18 cellular contexts compared by ENCODE assay signal in the genomic region with DNA sequence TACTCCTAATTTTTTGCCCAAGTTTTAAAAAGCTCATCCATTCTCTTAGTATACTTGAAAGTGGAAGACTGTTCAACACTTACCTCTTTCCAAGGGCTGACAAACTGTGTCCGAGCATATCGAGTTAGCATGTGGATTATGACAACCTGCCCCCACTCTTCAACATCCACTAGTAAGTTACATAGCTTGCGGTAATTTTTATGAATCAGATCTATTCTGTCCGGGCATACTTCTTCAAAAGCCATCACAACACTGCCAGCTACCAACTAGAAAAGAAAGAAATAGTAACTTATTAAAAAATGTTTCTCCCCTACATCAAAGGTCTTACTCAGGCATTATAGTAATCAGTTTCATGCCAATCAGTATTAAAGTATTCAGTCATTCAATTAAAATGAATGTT.
A peak's percentile ranks its signal among the peaks of the same experiment; 100 is the strongest.
DNase-seq lines count a peak whose midpoint lies in the region; ATAC-seq and TF ChIP-seq lines count a peak whose summit lies in the region.
"Had no signal": no experiment of that assay in that cellular context is flagged by ENCODE, and none has a peak within 500 bp of the region (broad histone marks: within the 10 kb centered on the region; RNA-seq: fewer than 3 reads in every experiment).

No MANE protein-coding gene starts in this region.

- H2BK12ac ChIP-seq in mesenchymal stem cell (ENCODE audit: low read length in 2 of 2) = no peak overlapping the region

- H3K4me3 ChIP-seq in breast epithelium (no peak overlapping the region), epithelial cell of proximal tubule (ENCODE audit: low read depth, low read length) (no peak overlapping the region), mesenchymal stem cell (ENCODE audit: insufficient read depth in 1 of 2, low read depth in 1 of 2, low read length in 2 of 2) (no peak overlapping the region), lower lobe of right lung (no peak overlapping the region)

- H3K9ac ChIP-seq in mesenchymal stem cell (ENCODE audit: low read length) = no peak overlapping the region

- H3K9me3 ChIP-seq in breast epithelium (no peaks in the 10 kb centered on the region), mesenchymal stem cell (ENCODE audit: control insufficient read depth, low read length) (peaks cover 5% of the 10 kb centered on the region), lower lobe of right lung (no peaks in the 10 kb centered on the region)
- H3K9me3 ChIP-seq: BE2C had no signal

- no peak overlapping the region for H2BK15ac ChIP-seq in mesenchymal stem cell (ENCODE audit: low read depth, poor library complexity, severe bottlenecking)

- no peak for TF ChIP-seq CTCF in MCF 10A (IDR thresholded peaks at IDR 0.05; ENCODE audit: unreplicated experiment)
- no peak for TF ChIP-seq CTCF in breast epithelium (IDR thresholded peaks at IDR 0.05)
- TF ChIP-seq CTCF in epithelial cell of proximal tubule (conservative IDR thresholded peaks at IDR 0.05; ENCODE audit: low read depth, low read length) = no peak
- no peak for TF ChIP-seq CTCF in lower lobe of right lung (IDR thresholded peaks at IDR 0.05)

- intact Hi-C loops in MCF 10A (cut with micrococcal nuclease) = no loop called here
- intact Hi-C loops in breast epithelium (cut with DNase I; ENCODE audit: low total_unique reads) = no loop called here
- intact Hi-C loops in lower lobe of right lung (cut with DNase I) = no loop called here

- DNase-seq in MCF 10A (ENCODE audit: unreplicated experiment) (no peak), breast epithelium (ENCODE audit: low spot score in 2 of 2) (no peak), epithelial cell of proximal tubule (ENCODE audit: low read depth) (peak; percentile 27), mesenchymal stem cell (no peak), SK-N-DZ (ENCODE audit: low spot score) (no peak), Ammon's horn (ENCODE audit: low spot score) (no peak), NAMALWA (ENCODE audit: low spot score) (no peak), lower lobe of right lung (no peak)
- DNase-seq: BE2C; C1 segment of cervical spinal cord; CD4-positive, CD25-positive, alpha-beta regulatory T cell; CD8-positive, alpha-beta memory T cell; COR-L47; DMS153; DMS79 treated with DMSO at 0.1 percent for 48 hours; GF-D8; H9 had no signal

- no peak overlapping the region for H3K4me3 Mint-ChIP-seq in MCF 10A (ENCODE audit: unreplicated experiment)
- H3K4me3 Mint-ChIP-seq: CD4-positive, CD25-positive, alpha-beta regulatory T cell; CD8-positive, alpha-beta memory T cell; H9 had no signal

- H3K79me1 ChIP-seq in mesenchymal stem cell (replicated peaks; ENCODE audit: low read length, poor library complexity, severe bottlenecking) = peaks cover 13% of the 10 kb centered on the region

- H3K36me3 Mint-ChIP-seq in MCF 10A (ENCODE audit: insufficient read depth, unreplicated experiment) = peaks cover 13% of the 10 kb centered on the region

- TF ChIP-seq POLR2A in breast epithelium (IDR thresholded peaks at IDR 0.05) = no peak

- no peaks in the 10 kb centered on the region for H3K9me3 Mint-ChIP-seq in MCF 10A (ENCODE audit: unreplicated experiment)
- H3K9me3 Mint-ChIP-seq: CD4-positive, CD25-positive, alpha-beta regulatory T cell; CD8-positive, alpha-beta memory T cell had no signal

- H3K27me3 Mint-ChIP-seq in MCF 10A (ENCODE audit: insufficient read depth, unreplicated experiment) = no peaks in the 10 kb centered on the region
- H3K27me3 Mint-ChIP-seq: CD4-positive, CD25-positive, alpha-beta regulatory T cell; CD8-positive, alpha-beta memory T cell had no signal

- CTCF ChIA-PET in MCF 10A (lab: Yijun Ruan, JAX) = no interaction called here

- H3K4me1 ChIP-seq in breast epithelium = no peaks in the 10 kb centered on the region
- H3K4me1 ChIP-seq in mesenchymal stem cell (ENCODE audit: control insufficient read depth, insufficient read depth, low read depth, low read length) = peaks cover 4% of the 10 kb centered on the region
- H3K4me1 ChIP-seq in lower lobe of right lung = no peaks in the 10 kb centered on the region
- H3K4me1 ChIP-seq: BE2C had no signal

- WGBS in mesenchymal stem cell = 97% methylated on average over 3 of the region's 4 CpGs

- no peak overlapping the region for H3K18ac ChIP-seq in mesenchymal stem cell (ENCODE audit: low read depth in 1 of 2, low read length in 2 of 2)

- no TSS peak for BruUV-seq in MCF 10A (replicated peaks; lab: Mats Ljungman, UMichigan)

- no peaks in the 10 kb centered on the region for H3K4me1 Mint-ChIP-seq in MCF 10A (ENCODE audit: insufficient read depth, unreplicated experiment)
- H3K4me1 Mint-ChIP-seq: CD8-positive, alpha-beta memory T cell had no signal

- no peak overlapping the region for H2BK120ac ChIP-seq in mesenchymal stem cell (ENCODE audit: low read depth, low read length)

- H3K27me3 ChIP-seq in breast epithelium (no peaks in the 10 kb centered on the region), mesenchymal stem cell (ENCODE audit: control insufficient read depth in 1 of 2, insufficient read depth in 1 of 2, low read length in 2 of 2) (no peaks in the 10 kb centered on the region), lower lobe of right lung (ENCODE audit: low read depth) (no peaks in the 10 kb centered on the region)
- H3K27me3 ChIP-seq: BE2C had no signal

- POLR2A ChIA-PET in MCF 10A (lab: Yijun Ruan, JAX) = interaction anchor here (0.7 to 1.5 kb wide), 2 partner anchors 12 to 1419 kb away, joined by 3 read pairs; no protein-coding TSS in a partner anchor

- ATAC-seq in lower lobe of right lung = no peak

- no peak overlapping the region for H2AFZ ChIP-seq in mesenchymal stem cell (ENCODE audit: low read depth, low read length)

- no peak overlapping the region for H3K4ac ChIP-seq in mesenchymal stem cell (ENCODE audit: low read depth in 1 of 2, low read length in 2 of 2)

- no peak overlapping the region for H3K27ac ChIP-seq in breast epithelium
- H3K27ac ChIP-seq in mesenchymal stem cell (ENCODE audit: low read length, poor library complexity, severe bottlenecking) = peak overlapping the region; percentile 52
- no peak overlapping the region for H3K27ac ChIP-seq in lower lobe of right lung
- H3K27ac ChIP-seq: 22Rv1 had no signal

- no peak overlapping the region for H3K4me2 ChIP-seq in mesenchymal stem cell (ENCODE audit: low read length, poor library complexity, severe bottlenecking)

- no peak overlapping the region for H4K8ac ChIP-seq in mesenchymal stem cell (ENCODE audit: low read length)

- no peak overlapping the region for H2AK5ac ChIP-seq in mesenchymal stem cell (ENCODE audit: low read length, severe bottlenecking)

- no peak overlapping the region for H3K14ac ChIP-seq in mesenchymal stem cell (ENCODE audit: low read length in 2 of 2)

- H3K27ac Mint-ChIP-seq in MCF 10A (ENCODE audit: low read depth, unreplicated experiment) = peak overlapping the region; percentile 27
- H3K27ac Mint-ChIP-seq: CD4-positive, CD25-positive, alpha-beta regulatory T cell; H9 had no signal

- no peak overlapping the region for H2BK5ac ChIP-seq in mesenchymal stem cell (ENCODE audit: low read depth, low read length, poor library complexity, severe bottlenecking)

- no peak overlapping the region for H3K23ac ChIP-seq in mesenchymal stem cell (ENCODE audit: low read length in 2 of 2)

- peaks cover 5% of the 10 kb centered on the region for H3K36me3 ChIP-seq in breast epithelium
- peaks cover 4 to 36% of the 10 kb centered on the region in 2 experiments for H3K36me3 ChIP-seq in mesenchymal stem cell (ENCODE audit: control insufficient read depth in 1 of 2, insufficient read depth in 2 of 2, low read depth in 1 of 2, low read length in 2 of 2)
- peaks cover 15% of the 10 kb centered on the region for H3K36me3 ChIP-seq in lower lobe of right lung

- no peak overlapping the region for H4K91ac ChIP-seq in mesenchymal stem cell (ENCODE audit: low read length)
